8 cellular contexts compared by ENCODE assay signal in the genomic region with DNA sequence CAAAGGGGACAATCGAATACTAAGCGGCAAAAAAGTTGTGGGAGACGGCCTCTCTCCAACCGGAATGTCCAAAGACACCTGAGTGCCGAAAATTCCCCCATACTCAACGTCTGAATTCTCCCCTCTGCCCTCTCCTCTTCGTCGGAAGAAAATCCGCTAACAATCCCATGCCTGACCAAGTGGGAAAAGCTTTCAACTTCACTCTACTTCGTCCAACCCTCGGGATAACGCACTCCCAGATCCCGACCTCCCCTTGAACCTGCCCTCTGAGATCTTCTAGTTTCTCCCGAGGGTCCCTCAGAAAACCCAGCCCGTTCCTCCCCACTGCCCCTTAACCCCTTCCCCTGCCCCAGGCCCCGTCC. TPM values are rescaled to one million over a fixed set of nuclear protein-coding genes. Genes with fewer than 3 reads are reported as not detected.
A peak's percentile ranks its signal among the peaks of the same experiment; 100 is the strongest.
DNase-seq lines count a peak whose midpoint lies in the region; ATAC-seq and TF ChIP-seq lines count a peak whose summit lies in the region.

No MANE protein-coding gene starts in this region.

- no peaks in the 10 kb centered on the region for H3K27me3 ChIP-seq in BJ (ENCODE audit: control insufficient read depth, insufficient read depth, low read length)
- no peaks in the 10 kb centered on the region for H3K27me3 ChIP-seq in colonic mucosa
- H3K27me3 ChIP-seq in mesendoderm (ENCODE audit: insufficient read depth, low read length, poor library complexity) = no peaks in the 10 kb centered on the region
- H3K27me3 ChIP-seq in uterus = no peaks in the 10 kb centered on the region

- H3K79me1 ChIP-seq in mesendoderm (ENCODE audit: low read length) = peaks cover 11% of the 10 kb centered on the region

- no CpG with 5 or more reads among the region's 16 CpGs for WGBS in mesendoderm (ENCODE audit: extremely low coverage, insufficient coverage, low lambda C conversion rate)

- ATAC-seq in GM21447 (IDR thresholded peaks at IDR 0.05; ENCODE audit: unreplicated experiment) = no peak

- peak overlapping the region; percentile 31 for H3K4me2 ChIP-seq in mesendoderm (ENCODE audit: low read length)

- CTCF ChIA-PET in BJ (lab: Yijun Ruan, JAX) = interaction anchor here (1.3 kb wide), 1 partner anchor 105 kb away, joined by 3 read pairs; no protein-coding TSS in a partner anchor

- no peak for DNase-seq in BJ (ENCODE audit: low read depth)
- DNase-seq in LNCaP clone FGC (ENCODE audit: low read depth) = no peak
- no peak for DNase-seq in colonic mucosa
- DNase-seq in mesendoderm = peak; percentile 61
- DNase-seq in uterus = no peak
- DNase-seq in epidermal melanocyte (ENCODE audit: insufficient read length, low spot score) = no peak
- DNase-seq in NCI-H2029 treated with DMSO at 0.1 percent for 48 hours (lab: John Stamatoyannopoulos, UW) = no peak

- no peaks in the 10 kb centered on the region for H3K36me3 ChIP-seq in BJ (ENCODE audit: control insufficient read depth, insufficient read depth, low read length)
- H3K36me3 ChIP-seq in colonic mucosa = no peaks in the 10 kb centered on the region
- H3K36me3 ChIP-seq in mesendoderm (ENCODE audit: control insufficient read depth, insufficient read depth, low read length) = no peaks in the 10 kb centered on the region
- H3K36me3 ChIP-seq in uterus = no peaks in the 10 kb centered on the region

- no peak overlapping the region for H4K5ac ChIP-seq in mesendoderm (ENCODE audit: low read length)

- no peak overlapping the region for H3K23ac ChIP-seq in mesendoderm (ENCODE audit: low read length)

- peak overlapping the region; percentile 99 for H3K4ac ChIP-seq in mesendoderm (ENCODE audit: low read depth, low read length)

- H3K27ac ChIP-seq in colonic mucosa = peak overlapping the region; percentile 72
- H3K27ac ChIP-seq in mesendoderm (ENCODE audit: low read depth, low read length) = peak overlapping the region; percentile 87
- peak overlapping the region; percentile 90 to 92 for H3K27ac ChIP-seq in uterus

- H3K9me3 ChIP-seq in colonic mucosa (no peaks in the 10 kb centered on the region), uterus (no peaks in the 10 kb centered on the region)

- peak overlapping the region; percentile 100 for H3K18ac ChIP-seq in mesendoderm (ENCODE audit: low read length)

- H3K9ac ChIP-seq in colonic mucosa (ENCODE audit: low read depth in 2 of 2, low read length in 2 of 2) (peak overlapping the region; percentile 25 to 78), mesendoderm (ENCODE audit: low read length) (peak overlapping the region; percentile 88)

- H3K4me3 ChIP-seq in BJ (ENCODE audit: low read depth, low read length) (peak overlapping the region; percentile 68), LNCaP clone FGC (ENCODE audit: low read depth, low read length) (peak overlapping the region; percentile 70), colonic mucosa (peak overlapping the region; percentile 86), mesendoderm (ENCODE audit: low read length) (peak overlapping the region; percentile 79), uterus (peak overlapping the region; percentile 56 to 96)

- H3K4me1 ChIP-seq in colonic mucosa (peaks cover 15% of the 10 kb centered on the region), mesendoderm (ENCODE audit: control insufficient read depth, low read depth, low read length) (peaks cover 16% of the 10 kb centered on the region), uterus (peaks cover 0 to 4% of the 10 kb centered on the region in 2 donors)

- peak overlapping the region; percentile 82 for H2BK120ac ChIP-seq in mesendoderm (ENCODE audit: low read depth, low read length)

- no peak overlapping the region for H4K8ac ChIP-seq in mesendoderm (ENCODE audit: low read depth, low read length)

- POLR2A ChIA-PET in BJ (lab: Charles Lee) = no interaction called here

- peak overlapping the region; percentile 93 for H3K56ac ChIP-seq in mesendoderm (ENCODE audit: low read length)

- H2AK5ac ChIP-seq in mesendoderm (ENCODE audit: low read length) = no peak overlapping the region

- peaks cover 22% of the 10 kb centered on the region for H3K79me2 ChIP-seq in mesendoderm (ENCODE audit: control insufficient read depth, insufficient read depth, low read length)

- intact Hi-C loops in colonic mucosa (cut with DNase I) (no loop called here), uterus (cut with DNase I; ENCODE audit: low total_unique reads) (no loop called here)

- no peak overlapping the region for H2BK5ac ChIP-seq in mesendoderm (ENCODE audit: low read length)

- no peak for TF ChIP-seq POLR2A in uterus (IDR thresholded peaks at IDR 0.05)

- no peak overlapping the region for H2BK15ac ChIP-seq in mesendoderm (replicated peaks; ENCODE audit: low read depth)

- no peak for TF ChIP-seq CTCF in BJ (IDR thresholded peaks at IDR 0.05; ENCODE audit: insufficient read depth, low read depth, low read length)
- TF ChIP-seq CTCF in LNCaP clone FGC (IDR thresholded peaks at IDR 0.05; ENCODE audit: control insufficient read depth, extremely low read depth, insufficient read depth) = no peak
- TF ChIP-seq CTCF in colonic mucosa (IDR thresholded peaks at IDR 0.05) = no peak
- TF ChIP-seq CTCF in uterus (IDR thresholded peaks at IDR 0.05) = no peak

RNA-seq across cellular contexts. Expression of gene AMFR, which starts 1.0 kb away (rescaled TPM):
- 90.8 and 130 TPM in 2 replicates for polyA plus RNA-seq in BJ (2011; rRNA removed)
- 330 and 436 TPM in 2 replicates for polyA minus RNA-seq in BJ (2011; rRNA and poly(A)+ RNA removed)
- total RNA-seq in colonic mucosa (10 to 100 TPM; 68.7 to 92.4 TPM), uterus (100 to 1,000 TPM in 2 of 4 donors, 10 to 100 TPM in 2; 81.5 to 190 (median 112) TPM)
- polyA plus RNA-seq in mesendoderm (2013, experiment 1 of 2) = 11.4 TPM
- polyA plus RNA-seq in mesendoderm (2013, experiment 2 of 2) = 11.4 TPM

RNA-seq across cellular contexts. Expression of gene NUDT21, which starts 26.7 kb away (rescaled TPM):
- 78.8 and 109 TPM in 2 replicates for polyA plus RNA-seq in BJ (2011; rRNA removed)
- 27.3 and 27.7 TPM in 2 replicates for polyA minus RNA-seq in BJ (2011; rRNA and poly(A)+ RNA removed)
- total RNA-seq in colonic mucosa = 100 to 1,000 TPM in 1 of 2 donors, 10 to 100 TPM in 1; 92.4 to 135 TPM
- 199 TPM for polyA plus RNA-seq in mesendoderm (2013, experiment 1 of 2)
- polyA plus RNA-seq in mesendoderm (2013, experiment 2 of 2) = 206 TPM
- 100 to 1,000 TPM in 2 of 4 donors, 10 to 100 TPM in 2; 23.1 to 184 (median 89.2) TPM for total RNA-seq in uterus

RNA-seq across cellular contexts. Expression of gene OGFOD1, which starts 27.0 kb away (rescaled TPM):
- 54.8 and 73.0 TPM in 2 replicates for polyA plus RNA-seq in BJ (2011; rRNA removed)
- 42.9 and 47.1 TPM in 2 replicates for polyA minus RNA-seq in BJ (2011; rRNA and poly(A)+ RNA removed)
- total RNA-seq in colonic mucosa (10 to 100 TPM; 20.3 to 33.0 TPM), uterus (10 to 100 TPM in 2 of 4 donors, 1 to 10 TPM in 2; 5.0 to 78.9 (median 20.3) TPM)
- 65.1 TPM for polyA plus RNA-seq in mesendoderm (2013, experiment 1 of 2)
- 65.5 TPM for polyA plus RNA-seq in mesendoderm (2013, experiment 2 of 2)
